Comparison of ENCODE assay signal across 1 cellular context in the genomic region with DNA sequence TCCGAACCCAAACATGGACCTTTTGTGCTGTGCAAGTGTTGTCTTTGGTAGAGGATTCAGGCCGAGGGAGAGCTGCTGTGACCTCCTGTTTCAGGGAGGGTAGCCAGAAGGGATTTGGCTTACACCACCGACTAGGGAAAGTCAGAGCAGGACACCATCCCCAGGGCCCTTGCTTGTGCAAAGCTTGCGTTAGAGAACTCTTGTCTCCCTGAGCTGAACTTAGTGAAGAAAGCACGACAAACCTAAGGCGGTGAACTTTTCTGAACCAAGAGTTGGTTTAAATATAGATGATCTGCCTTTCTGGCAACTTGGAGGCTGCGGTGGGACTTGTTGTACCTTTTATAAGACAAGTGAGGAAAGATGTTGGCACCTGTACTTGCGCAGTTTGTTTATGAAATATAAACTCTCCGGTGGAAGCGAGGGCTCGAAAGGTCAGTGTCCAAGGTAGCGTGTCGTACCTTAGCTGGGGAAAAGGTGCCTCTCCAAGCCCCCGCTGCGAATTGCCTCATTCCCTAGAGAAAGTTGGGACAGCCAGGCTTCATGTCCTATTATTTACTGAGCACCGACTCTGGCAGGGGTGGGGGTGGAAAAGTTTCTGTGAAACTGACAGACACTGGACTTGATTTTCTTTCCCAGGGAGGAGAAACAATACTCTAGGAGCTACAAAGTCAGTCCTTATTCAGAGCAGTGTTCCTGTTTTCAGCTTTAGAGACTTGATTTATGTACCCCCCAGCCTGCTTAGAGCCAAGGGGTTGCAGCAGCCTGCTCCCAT.
TF ChIP-seq lines count a peak whose summit lies in the region.

No MANE protein-coding gene starts in this region.

TF ChIP-seq in H1, 55 proteins besides CTCF, POLR2A, EP300 and RAD21 (continued from another document):
- TF ChIP-seq NANOG (IDR thresholded peaks at IDR 0.05; ENCODE audit: insufficient read depth, low read depth, low read length, poor library complexity, severe bottlenecking), result no peak
- no peak for TF ChIP-seq CBX5 (IDR thresholded peaks at IDR 0.05; ENCODE audit: low read depth, low read length)
- no peak for TF ChIP-seq CBX8 (IDR thresholded peaks at IDR 0.05; ENCODE audit: borderline replicate concordance, low read depth, low read length)
- TF ChIP-seq, protein P1, sequence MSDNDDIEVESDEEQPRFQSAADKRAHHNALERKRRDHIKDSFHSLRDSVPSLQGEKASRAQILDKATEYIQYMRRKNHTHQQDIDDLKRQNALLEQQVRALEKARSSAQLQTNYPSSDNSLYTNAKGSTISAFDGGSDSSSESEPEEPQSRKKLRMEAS (IDR thresholded peaks at IDR 0.05), result no peak
- no peak for TF ChIP-seq TAF1 (IDR thresholded peaks at IDR 0.05; ENCODE audit: low read depth, low read length)
